Comparison of ENCODE assay signal across 20 cellular contexts in the genomic region with DNA sequence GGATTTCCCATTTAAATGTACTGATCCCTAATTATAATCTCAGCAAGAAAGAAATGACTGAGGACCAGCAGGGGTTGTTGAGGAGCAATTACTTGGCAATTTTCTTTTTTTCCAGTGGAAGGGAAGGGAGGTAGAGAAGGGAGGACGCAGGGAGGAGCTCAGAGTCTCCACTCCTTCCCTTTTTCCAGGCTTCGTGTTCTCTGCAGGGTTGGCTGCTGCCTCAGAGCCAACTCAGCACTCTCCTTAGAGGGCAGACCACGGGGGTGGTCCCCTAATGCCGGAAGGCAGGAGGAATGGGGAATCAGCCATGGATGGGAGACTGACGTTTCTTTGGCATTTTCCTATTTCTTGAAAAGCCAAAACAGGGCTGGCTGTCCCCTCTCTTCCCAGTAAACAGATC. TPM values are rescaled to one million over a fixed set of nuclear protein-coding genes. Genes with fewer than 3 reads are reported as not detected.
DNase-seq lines count a peak whose midpoint lies in the region; ATAC-seq and TF ChIP-seq lines count a peak whose summit lies in the region.
"Had no signal": no experiment of that assay in that cellular context is flagged by ENCODE, and none has a peak within 500 bp of the region (broad histone marks: within the 10 kb centered on the region; RNA-seq: fewer than 3 reads in every experiment).

No MANE protein-coding gene starts in this region.

- H3K27ac ChIP-seq in CD4-positive, alpha-beta T cell (ENCODE audit: low read depth, low read length): peak overlapping the region; percentile 72
- peak overlapping the region; percentile 87 for H3K27ac ChIP-seq in naive thymus-derived CD4-positive, alpha-beta T cell (ENCODE audit: low read depth, low read length)
- H3K27ac ChIP-seq: A549, ascending aorta, dorsolateral prefrontal cortex, parathyroid adenoma, suprapubic skin had no signal

- peaks cover 48 to 60% of the 10 kb centered on the region in 2 donors for H3K4me1 ChIP-seq in naive thymus-derived CD4-positive, alpha-beta T cell (ENCODE audit: control insufficient read depth in 2 of 2, insufficient read depth in 2 of 2, low read length in 2 of 2)
- H3K4me1 ChIP-seq: A549, ascending aorta, BE2C, parathyroid adenoma had no signal

- TF ChIP-seq CTCF in CD4-positive, alpha-beta T cell (IDR thresholded peaks at IDR 0.05): no peak

- intact Hi-C loops in CD4-positive, alpha-beta T cell (cut with DNase I, micrococcal nuclease): no loop called here
- intact Hi-C loops in naive thymus-derived CD4-positive, alpha-beta T cell (cut with micrococcal nuclease): loop anchor here (5.0 to 10.0 kb wide), 3 partner anchors 235 to 682 kb away; no protein-coding TSS in a partner anchor

- H3K27me3 Mint-ChIP-seq in activated CD8-positive, alpha-beta memory T cell treated with anti-CD3 and anti-CD28 coated beads, Interleukin-2, amount 10 ng/mL, durations not matched to agents 7 days and 5 days: no peaks in the 10 kb centered on the region
- H3K27me3 Mint-ChIP-seq in CD4-positive, alpha-beta T cell: no peaks in the 10 kb centered on the region
- no peaks in the 10 kb centered on the region for H3K27me3 Mint-ChIP-seq in T-cell
- no peaks in the 10 kb centered on the region for H3K27me3 Mint-ChIP-seq in naive thymus-derived CD4-positive, alpha-beta T cell
- H3K27me3 Mint-ChIP-seq: naive B cell had no signal

- H3K27me3 ChIP-seq in CD4-positive, alpha-beta T cell (ENCODE audit: control insufficient read depth, insufficient read depth, low read length): no peaks in the 10 kb centered on the region
- H3K27me3 ChIP-seq in naive thymus-derived CD4-positive, alpha-beta T cell (ENCODE audit: control insufficient read depth in 2 of 2, insufficient read depth in 2 of 2, low read length in 2 of 2): no peaks in the 10 kb centered on the region
- H3K27me3 ChIP-seq: ascending aorta, suprapubic skin had no signal

- H3K9me3 Mint-ChIP-seq in activated CD8-positive, alpha-beta memory T cell treated with anti-CD3 and anti-CD28 coated beads, Interleukin-2, amount 10 ng/mL, durations not matched to agents 7 days and 5 days (ENCODE audit: low read depth): no peaks in the 10 kb centered on the region
- no peaks in the 10 kb centered on the region for H3K9me3 Mint-ChIP-seq in CD4-positive, alpha-beta T cell
- no peaks in the 10 kb centered on the region for H3K9me3 Mint-ChIP-seq in T-cell
- no peaks in the 10 kb centered on the region for H3K9me3 Mint-ChIP-seq in naive thymus-derived CD4-positive, alpha-beta T cell

- peaks cover 36% of the 10 kb centered on the region for H3K4me1 Mint-ChIP-seq in activated CD8-positive, alpha-beta memory T cell treated with anti-CD3 and anti-CD28 coated beads, Interleukin-2, amount 10 ng/mL, durations not matched to agents 7 days and 5 days
- peaks cover 40% of the 10 kb centered on the region for H3K4me1 Mint-ChIP-seq in CD4-positive, alpha-beta T cell (ENCODE audit: low read depth)
- H3K4me1 Mint-ChIP-seq in T-cell: peaks cover 37 to 41% (median 38%) of the 10 kb centered on the region in 3 donors
- H3K4me1 Mint-ChIP-seq in naive thymus-derived CD4-positive, alpha-beta T cell: peaks cover 0 to 69% (median 39%) of the 10 kb centered on the region in 7 donors

- H3K36me3 Mint-ChIP-seq in activated CD8-positive, alpha-beta memory T cell treated with anti-CD3 and anti-CD28 coated beads, Interleukin-2, amount 10 ng/mL, durations not matched to agents 7 days and 5 days: peaks cover 2% of the 10 kb centered on the region
- H3K36me3 Mint-ChIP-seq in CD4-positive, alpha-beta T cell (ENCODE audit: low read depth): no peaks in the 10 kb centered on the region
- no peaks in the 10 kb centered on the region for H3K36me3 Mint-ChIP-seq in T-cell
- peaks cover 0 to 5% (median 0%) of the 10 kb centered on the region in 5 donors for H3K36me3 Mint-ChIP-seq in naive thymus-derived CD4-positive, alpha-beta T cell
- H3K36me3 Mint-ChIP-seq: naive B cell had no signal

- no peak overlapping the region for H3K4me3 Mint-ChIP-seq in activated CD8-positive, alpha-beta memory T cell treated with anti-CD3 and anti-CD28 coated beads, Interleukin-2, amount 10 ng/mL, durations not matched to agents 7 days and 5 days
- H3K4me3 Mint-ChIP-seq in CD4-positive, alpha-beta T cell: peak overlapping the region; percentile 80
- peak overlapping the region in 1 of 3 donors; percentile 65 for H3K4me3 Mint-ChIP-seq in T-cell
- H3K4me3 Mint-ChIP-seq in naive thymus-derived CD4-positive, alpha-beta T cell: peak overlapping the region in 3 of 10 donors; percentile 11 to 73 (median 64)
- H3K4me3 Mint-ChIP-seq: naive B cell had no signal

- DNase-seq in activated CD8-positive, alpha-beta memory T cell treated with anti-CD3 and anti-CD28 coated beads, Interleukin-2, amount 10 ng/mL, durations not matched to agents 7 days and 5 days: no peak
- no peak for DNase-seq in activated CD8-positive, alpha-beta memory T cell treated with anti-CD3 and anti-CD28 coated beads, Interleukin-2, amount 50 U/mL, for 4 hours
- DNase-seq in CD4-positive, alpha-beta T cell: no peak
- DNase-seq in T-cell: no peak
- DNase-seq in naive thymus-derived CD4-positive, alpha-beta T cell: no peak
- no peak for DNase-seq in stimulated activated CD4-positive, alpha-beta T cell treated with anti-CD3 and anti-CD28 coated beads, Interleukin-4, amount 100 ng/mL, for 24 hours
- DNase-seq: activated CD4-positive, alpha-beta T cell treated with anti-CD3 and anti-CD28 coated beads for 4 hours; BE2C; central memory CD4-positive, alpha-beta T cell; dorsolateral prefrontal cortex; H7; naive B cell; NCI-H187 had no signal

- no peak overlapping the region for H3K4me3 ChIP-seq in naive thymus-derived CD4-positive, alpha-beta T cell (ENCODE audit: low read length)
- H3K4me3 ChIP-seq: A549, ascending aorta, dorsolateral prefrontal cortex, suprapubic skin had no signal

- POLR2A ChIA-PET in CD4-positive, alpha-beta T cell (lab: Charles Lee): no interaction called here
- POLR2A ChIA-PET in T-cell (lab: Charles Lee): interaction anchor here in 1 of 2 donors (0.6 kb wide), 1 partner anchor 39 kb away, joined by 3 read pairs; the partner anchor contains the start of gene LCP2
- POLR2A ChIA-PET in naive thymus-derived CD4-positive, alpha-beta T cell (lab: Charles Lee): interaction anchor here (2.2 to 7.1 kb wide), 6 partner anchors 39 to 110 kb away, joined by 13 to 59 read pairs (median 27); partner anchors contain the start of gene LCP2

- H3K36me3 ChIP-seq in naive thymus-derived CD4-positive, alpha-beta T cell (ENCODE audit: control insufficient read depth in 2 of 3, insufficient read depth in 3 of 3, low read length in 3 of 3): no peaks in the 10 kb centered on the region
- H3K36me3 ChIP-seq: ascending aorta, BE2C, suprapubic skin had no signal

- ATAC-seq in activated CD8-positive, alpha-beta memory T cell treated with anti-CD3 and anti-CD28 coated beads, Interleukin-2, amount 10 ng/mL, durations not matched to agents 7 days and 5 days: no peak
- no peak for ATAC-seq in CD4-positive, alpha-beta T cell (ENCODE audit: poor library complexity)
- ATAC-seq in T-cell (replicated peaks in 1 of 4) (no peak), HG02884 (IDR thresholded peaks at IDR 0.05; ENCODE audit: unreplicated experiment) (no peak), HG02763 (IDR thresholded peaks at IDR 0.05; ENCODE audit: unreplicated experiment) (no peak)
- ATAC-seq in naive thymus-derived CD4-positive, alpha-beta T cell: no peak
- ATAC-seq: A549, Right ventricle myocardium inferior had no signal

- peak overlapping the region; percentile 42 for H3K27ac Mint-ChIP-seq in activated CD8-positive, alpha-beta memory T cell treated with anti-CD3 and anti-CD28 coated beads, Interleukin-2, amount 10 ng/mL, durations not matched to agents 7 days and 5 days
- no peak overlapping the region for H3K27ac Mint-ChIP-seq in CD4-positive, alpha-beta T cell
- H3K27ac Mint-ChIP-seq in T-cell: peak overlapping the region; percentile 95 to 97
- peak overlapping the region in 5 of 9 donors; percentile 80 to 98 (median 97) for H3K27ac Mint-ChIP-seq in naive thymus-derived CD4-positive, alpha-beta T cell

- CTCF ChIA-PET in activated CD8-positive, alpha-beta memory T cell treated with anti-CD3 and anti-CD28 coated beads, Interleukin-2, amount 10 ng/mL, durations not matched to agents 7 days and 5 days (lab: Charles Lee): interaction anchor here (1.5 to 7.6 kb wide), 7 partner anchors 24 to 113 kb away, joined by 4 to 205 read pairs (median 67); partner anchors contain the start of gene LCP2
- CTCF ChIA-PET in CD4-positive, alpha-beta T cell (lab: Charles Lee): interaction anchor here (1.5 kb wide), 2 partner anchors 42 to 63 kb away, joined by 4 read pairs; no protein-coding TSS in a partner anchor
- CTCF ChIA-PET in T-cell (lab: Charles Lee): interaction anchor here (0.5 to 5.5 kb wide), 5 partner anchors 45 to 105 kb away, joined by 3 to 60 read pairs (median 6); no protein-coding TSS in a partner anchor
- CTCF ChIA-PET in naive thymus-derived CD4-positive, alpha-beta T cell (lab: Charles Lee): interaction anchor here (2.5 to 7.3 kb wide), 4 partner anchors 42 to 112 kb away, joined by 12 to 278 read pairs (median 134); partner anchors contain the start of gene LCP2

- no peaks in the 10 kb centered on the region for H3K9me3 ChIP-seq in CD4-positive, alpha-beta T cell (ENCODE audit: control insufficient read depth, low read length)
- H3K9me3 ChIP-seq in naive thymus-derived CD4-positive, alpha-beta T cell (ENCODE audit: control insufficient read depth in 2 of 3, low read length in 3 of 3): no peaks in the 10 kb centered on the region
- H3K9me3 ChIP-seq: A549, ascending aorta, BE2C, suprapubic skin had no signal

RNA-seq across cellular contexts. Expression of gene LCP2, which starts 39.5 kb away (rescaled TPM):
- total RNA-seq in activated CD8-positive, alpha-beta memory T cell treated with anti-CD3 and anti-CD28 coated beads, Interleukin-2, amount 10 ng/mL, durations not matched to agents 7 days and 5 days: 100 to 1,000 TPM; 393 to 419 TPM
- total RNA-seq in CD4-positive, alpha-beta T cell: 100 to 1,000 TPM; 154 to 155 TPM
- 100 to 1,000 TPM; 355 to 394 (median 374) TPM for total RNA-seq in T-cell
- total RNA-seq in naive thymus-derived CD4-positive, alpha-beta T cell: 100 to 1,000 TPM; 291 to 414 (median 306) TPM
- 100 to 1,000 TPM; 189 to 295 TPM for polyA plus RNA-seq in naive thymus-derived CD4-positive, alpha-beta T cell
- polyA plus RNA-seq: A549 had no signal

RNA-seq across cellular contexts. Expression of gene KCNMB1, which starts 52.1 kb away (rescaled TPM):
- total RNA-seq in activated CD8-positive, alpha-beta memory T cell treated with anti-CD3 and anti-CD28 coated beads, Interleukin-2, amount 10 ng/mL, durations not matched to agents 7 days and 5 days: not detected
- total RNA-seq in CD4-positive, alpha-beta T cell: under 1 TPM; 0.06 to 0.11 TPM
- total RNA-seq in T-cell: not detected
- 1 to 10 TPM in 1 of 5 experiments, under 1 TPM in 1, not detected in 3; 0.48 to 5.6 TPM for total RNA-seq in naive thymus-derived CD4-positive, alpha-beta T cell
- polyA plus RNA-seq in naive thymus-derived CD4-positive, alpha-beta T cell: not detected
- polyA plus RNA-seq: A549 had no signal

Comparison
In these comparisons a context has a peak if more than half of its experiments do, and no peak if none do; other contexts are left out.
1. intact Hi-C loops: an anchor here in naive thymus-derived CD4-positive, alpha-beta T cell (5.0 to 10.0 kb wide); none called in CD4-positive, alpha-beta T cell.